Comparison of ENCODE assay signal across 11 cellular contexts in genomic region chr15:47987461-47987860, GRCh38.
A peak's percentile ranks its signal among the peaks of the same experiment; 100 is the strongest.
DNase-seq lines count a peak whose midpoint lies in the region; ATAC-seq lines count a peak whose summit lies in the region.
"Had no signal": no experiment of that assay in that cellular context is flagged by ENCODE, and none has a peak within 500 bp of the region (broad histone marks: within the 10 kb centered on the region; RNA-seq: fewer than 3 reads in every experiment).

No MANE protein-coding gene starts in this region.

- no peak overlapping the region for H3K27ac Mint-ChIP-seq in activated T-helper 1 cell treated with anti-CD3 and anti-CD28 coated beads, Interleukin-12 subunit alpha, Interleukin-12 subunit beta, Interleukin-2, Interleukin-4 antibody, amounts not matched to agents 30 ng/mL and 10 ng/mL and 1 ng/mL, durations not matched to agents 14 hours and 24 hours and 36 hours
- H3K27ac Mint-ChIP-seq: CD14-positive monocyte had no signal

- no peaks in the 10 kb centered on the region for H3K36me3 ChIP-seq in BLaER1 treated with 17β-estradiol and CSF1 and Interleukin-3, amounts not matched to agents 10 nM and 100 nM
- H3K36me3 ChIP-seq: SJCRH30 had no signal

- peaks cover 0 to 8% (median 6%) of the 10 kb centered on the region in 10 experiments; a peak in 11 of 20 replicates for H3K4me1 ChIP-seq in BLaER1 treated with 17β-estradiol and CSF1 and Interleukin-3, amounts not matched to agents 10 nM and 100 nM
- H3K4me1 ChIP-seq: Caco-2, SJCRH30 had no signal

- no peak overlapping the region for H3K4me3 ChIP-seq in BLaER1 treated with 17β-estradiol and CSF1 and Interleukin-3, amounts not matched to agents 10 nM and 100 nM
- H3K4me3 ChIP-seq: SJCRH30 had no signal

- H3K9me3 Mint-ChIP-seq in activated T-helper 1 cell treated with anti-CD3 and anti-CD28 coated beads, Interleukin-12 subunit alpha, Interleukin-12 subunit beta, Interleukin-2, Interleukin-4 antibody, amounts not matched to agents 30 ng/mL and 10 ng/mL and 1 ng/mL, durations not matched to agents 14 hours and 24 hours and 36 hours, result no peaks in the 10 kb centered on the region
- H3K9me3 Mint-ChIP-seq: CD14-positive monocyte had no signal

- no peaks in the 10 kb centered on the region for H3K4me1 Mint-ChIP-seq in activated T-helper 1 cell treated with anti-CD3 and anti-CD28 coated beads, Interleukin-12 subunit alpha, Interleukin-12 subunit beta, Interleukin-2, Interleukin-4 antibody, amounts not matched to agents 30 ng/mL and 10 ng/mL and 1 ng/mL, durations not matched to agents 14 hours and 24 hours and 36 hours (ENCODE audit: low read depth)

- intact Hi-C loops in activated T-helper 1 cell treated with anti-CD3 and anti-CD28 coated beads, Interleukin-12 subunit alpha, Interleukin-12 subunit beta, Interleukin-2, Interleukin-4 antibody, amounts not matched to agents 30 ng/mL and 10 ng/mL and 1 ng/mL, durations not matched to agents 14 hours and 24 hours and 36 hours (cut with micrococcal nuclease), result loop anchor here (5.0 kb wide), 1 partner anchor 70 kb away; no protein-coding TSS in a partner anchor

- DNase-seq in foreskin melanocyte (peak; percentile 71), hypothalamus (lab: John Stamatoyannopoulos, UW) (no peak), AG20443 (ENCODE audit: low spot score) (no peak)
- DNase-seq in activated T-helper 1 cell treated with anti-CD3 and anti-CD28 coated beads, Interleukin-12 subunit alpha, Interleukin-12 subunit beta, Interleukin-2, Interleukin-4 antibody, amounts not matched to agents 30 ng/mL and 10 ng/mL and 1 ng/mL, durations not matched to agents 14 hours and 24 hours and 36 hours (ENCODE audit: low spot score), result no peak

- H3K27me3 Mint-ChIP-seq in activated T-helper 1 cell treated with anti-CD3 and anti-CD28 coated beads, Interleukin-12 subunit alpha, Interleukin-12 subunit beta, Interleukin-2, Interleukin-4 antibody, amounts not matched to agents 30 ng/mL and 10 ng/mL and 1 ng/mL, durations not matched to agents 14 hours and 24 hours and 36 hours (ENCODE audit: insufficient read depth), result peaks cover 7% of the 10 kb centered on the region

- H3K36me3 Mint-ChIP-seq in activated T-helper 1 cell treated with anti-CD3 and anti-CD28 coated beads, Interleukin-12 subunit alpha, Interleukin-12 subunit beta, Interleukin-2, Interleukin-4 antibody, amounts not matched to agents 30 ng/mL and 10 ng/mL and 1 ng/mL, durations not matched to agents 14 hours and 24 hours and 36 hours (ENCODE audit: low read depth), result no peaks in the 10 kb centered on the region
- H3K36me3 Mint-ChIP-seq: CD14-positive monocyte had no signal

- H3K4me3 Mint-ChIP-seq in activated T-helper 1 cell treated with anti-CD3 and anti-CD28 coated beads, Interleukin-12 subunit alpha, Interleukin-12 subunit beta, Interleukin-2, Interleukin-4 antibody, amounts not matched to agents 30 ng/mL and 10 ng/mL and 1 ng/mL, durations not matched to agents 14 hours and 24 hours and 36 hours, result no peak overlapping the region
- H3K4me3 Mint-ChIP-seq: CD14-positive monocyte had no signal

- peak overlapping the region in 7 of 11 experiments; percentile 11 to 44 (median 29); a peak in 8 of 22 replicates for H3K4me2 ChIP-seq in BLaER1 treated with 17β-estradiol and CSF1 and Interleukin-3, amounts not matched to agents 10 nM and 100 nM

- no peak overlapping the region for H3K27ac ChIP-seq in BLaER1 treated with 17β-estradiol and CSF1 and Interleukin-3, amounts not matched to agents 10 nM and 100 nM
- H3K27ac ChIP-seq: SJCRH30 had no signal

- H3K27me3 ChIP-seq in BLaER1 treated with 17β-estradiol and CSF1 and Interleukin-3, amounts not matched to agents 10 nM and 100 nM, result no peaks in the 10 kb centered on the region
- H3K27me3 ChIP-seq: SJCRH30 had no signal

- no peaks in the 10 kb centered on the region for H4K20me1 ChIP-seq in BLaER1 treated with 17β-estradiol and CSF1 and Interleukin-3, amounts not matched to agents 10 nM and 100 nM

- peak; percentile 8 for ATAC-seq in GM19463 (IDR thresholded peaks at IDR 0.05; ENCODE audit: unreplicated experiment)
- ATAC-seq in HG02981 (IDR thresholded peaks at IDR 0.05; ENCODE audit: unreplicated experiment), result peak; percentile 4
- no peak for ATAC-seq in HG03457 (IDR thresholded peaks at IDR 0.05; ENCODE audit: unreplicated experiment)

- no peak overlapping the region for H3K9ac ChIP-seq in BLaER1 treated with 17β-estradiol and CSF1 and Interleukin-3, amounts not matched to agents 10 nM and 100 nM

- no peaks in the 10 kb centered on the region for H3K9me3 ChIP-seq in BLaER1 treated with 17β-estradiol and CSF1 and Interleukin-3, amounts not matched to agents 10 nM and 100 nM (replicated peaks in 1 of 11)
- H3K9me3 ChIP-seq: Caco-2, SJCRH30 had no signal
